27 cellular contexts compared by ENCODE assay signal in genomic region chr12:81333812-81334211, GRCh38.
"Had no signal": no experiment of that assay in that cellular context is flagged by ENCODE, and none has a peak within 500 bp of the region (broad histone marks: within the 10 kb centered on the region; RNA-seq: fewer than 3 reads in every experiment).

No MANE protein-coding gene starts in this region.

- H3K4me3 ChIP-seq: colonic mucosa, esophagus squamous epithelium, gastroesophageal sphincter had no signal

- H3K36me3 ChIP-seq: brain microvascular endothelial cell, colonic mucosa, esophagus squamous epithelium, gastroesophageal sphincter had no signal

- ATAC-seq: activated T-cell treated with anti-CD3 and anti-CD28 coated beads, Interleukin-2, amount 50 U/mL, for 72 hours; gastroesophageal sphincter; WTC11 had no signal

- H3K4me1 ChIP-seq: colonic mucosa, esophagus squamous epithelium, gastroesophageal sphincter had no signal

- H3K9me3 Mint-ChIP-seq: activated CD4-positive, alpha-beta memory T cell treated with anti-CD3 and anti-CD28 coated beads, Interleukin-2, amount 10 ng/mL, durations not matched to agents 7 days and 5 days; activated CD4-positive, alpha-beta T cell treated with anti-CD3 and anti-CD28 coated beads, Interleukin-2, amount 10 ng/mL, durations not matched to agents 7 days and 5 days; WTC11 had no signal

- H3K9me3 ChIP-seq: colonic mucosa, gastroesophageal sphincter had no signal

- DNase-seq: activated CD4-positive, alpha-beta memory T cell treated with anti-CD3 and anti-CD28 coated beads, Interleukin-2, amount 10 ng/mL, durations not matched to agents 7 days and 5 days; activated CD4-positive, alpha-beta T cell treated with anti-CD3 and anti-CD28 coated beads for 1 hour; activated CD4-positive, alpha-beta T cell treated with anti-CD3 and anti-CD28 coated beads for 4 hours; activated CD4-positive, alpha-beta T cell treated with anti-CD3 and anti-CD28 coated beads, Interleukin-2, amount 10 ng/mL, durations not matched to agents 7 days and 5 days; activated CD4-positive, alpha-beta T cell treated with anti-CD3 and anti-CD28 coated beads, Interleukin-2, amount 50 U/mL, for 4 hours; activated CD8-positive, alpha-beta memory T cell treated with anti-CD3 and anti-CD28 coated beads, Interleukin-2, amount 50 U/mL, for 48 hours; activated gamma-delta T cell; activated naive CD4-positive, alpha-beta T cell; activated naive CD4-positive, alpha-beta T cell treated with anti-CD3 and anti-CD28 coated beads, Interleukin-2, amount 10 ng/mL, durations not matched to agents 7 days and 5 days; activated T-cell treated with anti-CD3 and anti-CD28 coated beads for 4 hours; activated T-cell treated with anti-CD3 and anti-CD28 coated beads, Interleukin-2, amount 50 U/mL, for 24 hours; activated T-cell treated with anti-CD3 and anti-CD28 coated beads, Interleukin-2, amount 50 U/mL, for 72 hours; amniotic stem cell; anterior cingulate cortex; brain microvascular endothelial cell; central memory CD4-positive, alpha-beta T cell; cerebellar nuclear complex; colonic mucosa; effector CD8-positive, alpha-beta T cell; esophagus squamous epithelium; foreskin melanocyte; T-helper 2 cell had no signal

- H3K27ac ChIP-seq: brain microvascular endothelial cell, colonic mucosa, epithelial cell of prostate, esophagus squamous epithelium, gastroesophageal sphincter, VCaP had no signal

- H3K36me3 Mint-ChIP-seq: activated naive CD4-positive, alpha-beta T cell treated with anti-CD3 and anti-CD28 coated beads, Interleukin-2, amount 10 ng/mL, durations not matched to agents 7 days and 5 days; activated naive CD8-positive, alpha-beta T cell; WTC11 had no signal

- H3K27ac Mint-ChIP-seq: activated CD4-positive, alpha-beta memory T cell treated with anti-CD3 and anti-CD28 coated beads, Interleukin-2, amount 10 ng/mL, durations not matched to agents 7 days and 5 days; activated CD4-positive, alpha-beta T cell treated with anti-CD3 and anti-CD28 coated beads, Interleukin-2, amount 10 ng/mL, durations not matched to agents 7 days and 5 days; activated naive CD4-positive, alpha-beta T cell treated with anti-CD3 and anti-CD28 coated beads, Interleukin-2, amount 10 ng/mL, durations not matched to agents 7 days and 5 days; activated naive CD8-positive, alpha-beta T cell; activated T-cell treated with anti-CD3 and anti-CD28 coated beads, Interleukin-2, amount 50 U/mL, for 24 hours; activated T-cell treated with anti-CD3 and anti-CD28 coated beads, Interleukin-2, amount 50 U/mL, for 72 hours; WTC11 had no signal

- H3K27me3 ChIP-seq: brain microvascular endothelial cell, colonic mucosa, esophagus squamous epithelium, gastroesophageal sphincter had no signal
